8 cellular contexts compared by ENCODE assay signal in genomic region chr14:49865431-49865859, GRCh38. TPM values are rescaled to one million over a fixed set of nuclear protein-coding genes. Genes with fewer than 3 reads are reported as not detected.
A peak's percentile ranks its signal among the peaks of the same experiment; 100 is the strongest.
DNase-seq lines count a peak whose midpoint lies in the region; FAIRE-seq and TF ChIP-seq lines count a peak whose summit lies in the region.

No MANE protein-coding gene starts in this region.

- TF ChIP-seq POLR2A in H54 (IDR thresholded peaks at IDR 0.05; ENCODE audit: low read depth, low read length), result no peak

- peak; percentile 93 for TF ChIP-seq CTCF in astrocyte of the cerebellum (IDR thresholded peaks at IDR 0.05; ENCODE audit: low read depth, low read length, missing control alignments)

- FAIRE-seq in H54 (lab: Jason Lieb, UNC), result no peak

- no peak overlapping the region for H3K4me3 ChIP-seq in astrocyte of the cerebellum (ENCODE audit: low read depth, low read length)

- in situ Hi-C loops in astrocyte of the cerebellum (cut with HindIII; ENCODE audit: low sequenced_read_pairs), result loop anchor here (10.0 kb wide), 1 partner anchor 259 kb away; no protein-coding TSS in a partner anchor

- DNase-seq in ELR (ENCODE audit: low read depth) (peak; percentile 80), NCI-H1105 treated with DMSO at 0.1 percent for 48 hours (lab: John Stamatoyannopoulos, UW) (peak; percentile 64), T-helper 9 cell (peak; percentile 77), astrocyte of the cerebellum (ENCODE audit: low read depth) (peak; percentile 46), iris pigment epithelial cell (ENCODE audit: low read depth) (peak; percentile 67), H54 (ENCODE audit: insufficient read length, low spot score) (no peak), mesenteric fat pad (ENCODE audit: low spot score) (no peak)
- DNase-seq in stimulated activated CD4-positive, alpha-beta T cell treated with anti-CD3 and anti-CD28 coated beads, Interleukin-1b, Interleukin-23, amount 100 ng/mL, for 24 hours (ENCODE audit: low read depth in 4 of 4, low spot score in 1 of 4), result peak; percentile 66 to 73 (median 69)

RNA-seq across cellular contexts. Expression of gene NEMF, which starts 12.9 kb away (rescaled TPM):
- total RNA-seq in mesenteric fat pad, result 72.0 TPM

RNA-seq across cellular contexts. Expression of gene ARF6, which starts 27.4 kb away (rescaled TPM):
- 61.5 TPM for total RNA-seq in mesenteric fat pad

Comparison
In these comparisons a context has a peak if more than half of its experiments do, and no peak if none do; other contexts are left out.
1. DNase-seq: peak in ELR (single experiment), NCI-H1105 treated with DMSO at 0.1 percent for 48 hours (single experiment), T-helper 9 cell (single experiment), astrocyte of the cerebellum (single experiment), iris pigment epithelial cell (single experiment) and stimulated activated CD4-positive, alpha-beta T cell treated with anti-CD3 and anti-CD28 coated beads, Interleukin-1b, Interleukin-23, amount 100 ng/mL, for 24 hours (4 of 4); none in H54 (single experiment) and mesenteric fat pad (single experiment).